ENCODE assay signal across 35 cellular contexts in genomic region chr4:155099231-155099630, GRCh38.
"Had no signal": no experiment of that assay in that cellular context is flagged by ENCODE, and none has a peak within 500 bp of the region (broad histone marks: within the 10 kb centered on the region; RNA-seq: fewer than 3 reads in every experiment).

No MANE protein-coding gene starts in this region.

- H3K9me3 Mint-ChIP-seq: activated CD4-positive, alpha-beta T cell treated with anti-CD3 and anti-CD28 coated beads, Interleukin-2, amount 10 ng/mL, durations not matched to agents 7 days and 5 days; activated naive CD4-positive, alpha-beta T cell treated with anti-CD3 and anti-CD28 coated beads, Interleukin-2, amount 50 U/mL, for 24 hours; activated naive CD8-positive, alpha-beta T cell treated with anti-CD3 and anti-CD28 coated beads, Interleukin-2, amount 10 ng/mL, durations not matched to agents 7 days and 5 days; activated T-cell treated with anti-CD3 and anti-CD28 coated beads, Interleukin-2, amount 50 U/mL, for 24 hours; activated T-helper 2 cell treated with anti-CD3 and anti-CD28 coated beads, Interferon-gamma antibody, Interleukin-2, Interleukin-4, amounts not matched to agents 10 μg/mL and 5 μg/mL and 100 μg/mL, durations not matched to agents 14 hours and 24 hours and 36 hours had no signal

- H3K9me3 ChIP-seq: ascending aorta had no signal

- H3K4me1 ChIP-seq: ascending aorta had no signal

- H3K4me1 Mint-ChIP-seq: activated CD4-positive, alpha-beta T cell treated with anti-CD3 and anti-CD28 coated beads for 36 hours; activated CD4-positive, alpha-beta T cell treated with anti-CD3 and anti-CD28 coated beads, Interleukin-2, amount 10 ng/mL, durations not matched to agents 7 days and 5 days; activated naive CD4-positive, alpha-beta T cell treated with anti-CD3 and anti-CD28 coated beads, Interleukin-2, amount 50 U/mL, for 24 hours; activated naive CD8-positive, alpha-beta T cell treated with anti-CD3 and anti-CD28 coated beads, Interleukin-2, amount 10 ng/mL, durations not matched to agents 7 days and 5 days; central memory CD8-positive, alpha-beta T cell had no signal

- DNase-seq: activated CD4-positive, alpha-beta T cell treated with anti-CD3 and anti-CD28 coated beads for 36 hours; activated CD4-positive, alpha-beta T cell treated with anti-CD3 and anti-CD28 coated beads, Interleukin-2, amount 10 ng/mL, durations not matched to agents 7 days and 5 days; activated CD4-positive, alpha-beta T cell treated with anti-CD3 and anti-CD28 coated beads, Interleukin-2, amount 50 U/mL, for 48 hours; activated CD8-positive, alpha-beta T cell treated with anti-CD3 and anti-CD28 coated beads, Interleukin-2, amount 10 ng/mL, durations not matched to agents 7 days and 5 days; activated gamma-delta T cell; activated naive CD4-positive, alpha-beta T cell treated with Interleukin-2 at 50 U/mL for 16 hours; activated naive CD8-positive, alpha-beta T cell treated with anti-CD3 and anti-CD28 coated beads, Interleukin-2, amount 10 ng/mL, durations not matched to agents 7 days and 5 days; activated T-cell treated with anti-CD3 and anti-CD28 coated beads, Interleukin-2, amount 50 U/mL, for 24 hours; amygdala; Kasumi-1; MM.1S; MV-4-11; NCI-H1092; NCI-H1417; NCI-H146; NCI-H187; NCI-H2029 treated with DMSO at 0.1 percent for 48 hours; NCI-H2107; NCI-H2171; NCI-H2227 treated with DMSO at 0.1 percent for 48 hours; NCI-H446; NCI-H510A treated with DMSO at 0.1 percent for 48 hours; NCI-H526 treated with DMSO at 0.1 percent for 48 hours; NCI-H774; SIG-M5; SW 1271; T-helper 1 cell; T1000 had no signal

- H3K36me3 ChIP-seq: ascending aorta, cardiac muscle cell had no signal

- H3K27ac Mint-ChIP-seq: activated CD4-positive, alpha-beta T cell treated with anti-CD3 and anti-CD28 coated beads for 36 hours; activated CD4-positive, alpha-beta T cell treated with anti-CD3 and anti-CD28 coated beads, Interleukin-2, amount 10 ng/mL, durations not matched to agents 7 days and 5 days; activated CD8-positive, alpha-beta T cell treated with anti-CD3 and anti-CD28 coated beads, Interleukin-2, amount 10 ng/mL, durations not matched to agents 7 days and 5 days; activated naive CD4-positive, alpha-beta T cell treated with anti-CD3 and anti-CD28 coated beads, Interleukin-2, amount 50 U/mL, for 24 hours; activated naive CD8-positive, alpha-beta T cell treated with anti-CD3 and anti-CD28 coated beads, Interleukin-2, amount 10 ng/mL, durations not matched to agents 7 days and 5 days; activated T-cell treated with anti-CD3 and anti-CD28 coated beads, Interleukin-2, amount 50 U/mL, for 24 hours; activated T-helper 2 cell treated with anti-CD3 and anti-CD28 coated beads, Interferon-gamma antibody, Interleukin-2, Interleukin-4, amounts not matched to agents 10 μg/mL and 5 μg/mL and 100 μg/mL, durations not matched to agents 14 hours and 24 hours and 36 hours had no signal

- H3K27me3 ChIP-seq: ascending aorta, cardiac muscle cell had no signal

- H3K27ac ChIP-seq: ascending aorta, cardiac muscle cell had no signal

- H3K36me3 Mint-ChIP-seq: activated naive CD4-positive, alpha-beta T cell treated with anti-CD3 and anti-CD28 coated beads, Interleukin-2, amount 50 U/mL, for 24 hours; activated naive CD8-positive, alpha-beta T cell treated with anti-CD3 and anti-CD28 coated beads, Interleukin-2, amount 10 ng/mL, durations not matched to agents 7 days and 5 days had no signal

- ATAC-seq: activated CD4-positive, alpha-beta T cell treated with anti-CD3 and anti-CD28 coated beads for 36 hours; activated CD4-positive, CD25-positive, alpha-beta regulatory T cell treated with anti-CD3 and anti-CD28 coated beads, Interleukin-2, amount 50 U/mL, for 24 hours; activated CD8-positive, alpha-beta T cell treated with anti-CD3 and anti-CD28 coated beads, Interleukin-2, amount 10 ng/mL, durations not matched to agents 7 days and 5 days; Panc1 had no signal

- H3K4me3 ChIP-seq: ascending aorta, cardiac muscle cell had no signal

- H3K4me3 Mint-ChIP-seq: activated CD4-positive, alpha-beta T cell treated with anti-CD3 and anti-CD28 coated beads for 36 hours; activated CD4-positive, alpha-beta T cell treated with anti-CD3 and anti-CD28 coated beads, Interleukin-2, amount 10 ng/mL, durations not matched to agents 7 days and 5 days; activated CD8-positive, alpha-beta T cell treated with anti-CD3 and anti-CD28 coated beads, Interleukin-2, amount 10 ng/mL, durations not matched to agents 7 days and 5 days; activated naive CD4-positive, alpha-beta T cell treated with anti-CD3 and anti-CD28 coated beads, Interleukin-2, amount 50 U/mL, for 24 hours; activated naive CD8-positive, alpha-beta T cell treated with anti-CD3 and anti-CD28 coated beads, Interleukin-2, amount 10 ng/mL, durations not matched to agents 7 days and 5 days; activated T-cell treated with anti-CD3 and anti-CD28 coated beads, Interleukin-2, amount 50 U/mL, for 24 hours; central memory CD8-positive, alpha-beta T cell had no signal

- H3K27me3 Mint-ChIP-seq: activated CD4-positive, alpha-beta T cell treated with anti-CD3 and anti-CD28 coated beads, Interleukin-2, amount 10 ng/mL, durations not matched to agents 7 days and 5 days; activated naive CD4-positive, alpha-beta T cell treated with anti-CD3 and anti-CD28 coated beads, Interleukin-2, amount 50 U/mL, for 24 hours; activated naive CD8-positive, alpha-beta T cell treated with anti-CD3 and anti-CD28 coated beads, Interleukin-2, amount 10 ng/mL, durations not matched to agents 7 days and 5 days; activated T-cell treated with anti-CD3 and anti-CD28 coated beads, Interleukin-2, amount 50 U/mL, for 24 hours; central memory CD8-positive, alpha-beta T cell had no signal
